Comparison of ENCODE assay signal across 17 cellular contexts in genomic region chr7:26485421-26486019, GRCh38.
A peak's percentile ranks its signal among the peaks of the same experiment; 100 is the strongest.
DNase-seq lines count a peak whose midpoint lies in the region; ATAC-seq, FAIRE-seq and TF ChIP-seq lines count a peak whose summit lies in the region.
"Had no signal": no experiment of that assay in that cellular context is flagged by ENCODE, and none has a peak within 500 bp of the region (broad histone marks: within the 10 kb centered on the region; RNA-seq: fewer than 3 reads in every experiment).

No MANE protein-coding gene starts in this region.

- no peaks in the 10 kb centered on the region for H3K4me1 ChIP-seq in mucosa of descending colon (ENCODE audit: low read depth)
- no peaks in the 10 kb centered on the region for H3K4me1 ChIP-seq in tibial artery
- H3K4me1 ChIP-seq: BLaER1 had no signal

- DNase-seq in HTR-8/SVneo (ENCODE audit: insufficient read length, low spot score) (peak; percentile 79), mucosa of descending colon (no peak), NCI-H510A treated with DMSO at 0.1 percent for 48 hours (lab: John Stamatoyannopoulos, UW) (no peak), tibial artery (no peak), endothelial cell (ENCODE audit: low spot score) (no peak)
- DNase-seq in stimulated activated CD4-positive, alpha-beta T cell treated with anti-CD3 and anti-CD28 coated beads, Interleukin-15, amount 100 ng/mL, for 24 hours: no peak
- DNase-seq: CD8-positive, alpha-beta memory T cell; DMS79 treated with DMSO at 0.1 percent for 48 hours; NCI-H1436; NCI-H2029 treated with DMSO at 0.1 percent for 48 hours; NCI-H510A; SHP77 had no signal

- H3K27me3 ChIP-seq in tibial artery: no peaks in the 10 kb centered on the region
- H3K27me3 ChIP-seq: BLaER1 had no signal

- no peak overlapping the region for H3K27ac ChIP-seq in tibial artery
- H3K27ac ChIP-seq: BLaER1 had no signal

- FAIRE-seq in HTR-8/SVneo (lab: Jason Lieb, UNC): no peak
- FAIRE-seq: GM12878 had no signal

- H3K4me3 Mint-ChIP-seq in brain: peak overlapping the region in 1 of 5 experiments; percentile 32
- H3K4me3 Mint-ChIP-seq in endothelial cell (ENCODE audit: unreplicated experiment): no peak overlapping the region
- H3K4me3 Mint-ChIP-seq: CD8-positive, alpha-beta memory T cell; GM23338; T-helper 1 cell treated with Interleukin-12 subunit alpha and Interleukin-12 subunit beta and Interleukin-4 antibody, amounts not matched to agents 30 μg/mL and 1 μg/mL, for 36 hours had no signal

- H3K36me3 ChIP-seq in mucosa of descending colon (ENCODE audit: low read depth): no peaks in the 10 kb centered on the region
- H3K36me3 ChIP-seq in tibial artery: no peaks in the 10 kb centered on the region
- H3K36me3 ChIP-seq: BLaER1 had no signal

- intact Hi-C loops in mucosa of descending colon (cut with DNase I, micrococcal nuclease) (no loop called here), tibial artery (cut with DNase I; ENCODE audit: low total_unique reads) (no loop called here)

- H3K9me3 Mint-ChIP-seq in brain (peaks cover 0 to 3% (median 0%) of the 10 kb centered on the region in 5 experiments), endothelial cell (ENCODE audit: unreplicated experiment) (no peaks in the 10 kb centered on the region)
- H3K9me3 Mint-ChIP-seq: GM23338; T-helper 1 cell treated with Interleukin-12 subunit alpha and Interleukin-12 subunit beta and Interleukin-4 antibody, amounts not matched to agents 30 μg/mL and 1 μg/mL, for 36 hours had no signal

- H3K36me3 Mint-ChIP-seq in brain (no peaks in the 10 kb centered on the region), endothelial cell (ENCODE audit: low read depth, unreplicated experiment) (no peaks in the 10 kb centered on the region)
- H3K36me3 Mint-ChIP-seq: CD8-positive, alpha-beta memory T cell had no signal

- H3K27ac Mint-ChIP-seq in brain (peak overlapping the region in 4 of 5 experiments; percentile 29 to 95 (median 74)), endothelial cell (ENCODE audit: unreplicated experiment) (no peak overlapping the region)
- H3K27ac Mint-ChIP-seq: CD8-positive, alpha-beta memory T cell; GM23338; T-helper 1 cell treated with Interleukin-12 subunit alpha and Interleukin-12 subunit beta and Interleukin-4 antibody, amounts not matched to agents 30 μg/mL and 1 μg/mL, for 36 hours had no signal

- ATAC-seq in mucosa of descending colon: peak; percentile 18
- ATAC-seq: GM12878, GM23338 had no signal

- H3K4me3 ChIP-seq in mucosa of descending colon (no peak overlapping the region), tibial artery (no peak overlapping the region)
- H3K4me3 ChIP-seq: BLaER1, GM12878, GM23338 had no signal

- H3K4me1 Mint-ChIP-seq in brain (peaks cover 91% of the 10 kb centered on the region), endothelial cell (ENCODE audit: unreplicated experiment) (no peaks in the 10 kb centered on the region)
- H3K4me1 Mint-ChIP-seq: CD8-positive, alpha-beta memory T cell had no signal

- peaks cover 8% of the 10 kb centered on the region for H3K27me3 Mint-ChIP-seq in brain
- peaks cover 3% of the 10 kb centered on the region for H3K27me3 Mint-ChIP-seq in endothelial cell (ENCODE audit: unreplicated experiment)

- TF ChIP-seq CTCF in brain (conservative IDR thresholded peaks at IDR 0.05) (no peak), mucosa of descending colon (IDR thresholded peaks at IDR 0.05) (no peak), tibial artery (IDR thresholded peaks at IDR 0.05) (no peak), endothelial cell (IDR thresholded peaks at IDR 0.05; ENCODE audit: unreplicated experiment) (no peak)

- H3K9me3 ChIP-seq in mucosa of descending colon (no peaks in the 10 kb centered on the region), tibial artery (no peaks in the 10 kb centered on the region)
